ENCODE assay signal across 17 cellular contexts in genomic region chr21:44425895-44426662, GRCh38. TPM values are rescaled to one million over a fixed set of nuclear protein-coding genes. Genes with fewer than 3 reads are reported as not detected.
A peak's percentile ranks its signal among the peaks of the same experiment; 100 is the strongest.
DNase-seq lines count a peak whose midpoint lies in the region; ATAC-seq and TF ChIP-seq lines count a peak whose summit lies in the region.
"Had no signal": no experiment of that assay in that cellular context is flagged by ENCODE, and none has a peak within 500 bp of the region (broad histone marks: within the 10 kb centered on the region; RNA-seq: fewer than 3 reads in every experiment).

No MANE protein-coding gene starts in this region.

- no peaks in the 10 kb centered on the region for H3K27me3 Mint-ChIP-seq in stimulated activated naive CD8-positive, alpha-beta T cell treated with anti-CD3 and anti-CD28 coated beads, Interleukin-15, amount 100 ng/mL, for 72 hours
- no peaks in the 10 kb centered on the region for H3K27me3 Mint-ChIP-seq in MCF 10A (ENCODE audit: insufficient read depth, unreplicated experiment)
- H3K27me3 Mint-ChIP-seq: activated CD4-positive, alpha-beta T cell treated with anti-CD3 and anti-CD28 coated beads for 36 hours had no signal

- no peak for ATAC-seq in stimulated activated naive CD8-positive, alpha-beta T cell treated with anti-CD3 and anti-CD28 coated beads, Interleukin-15, Interleukin-2, amounts not matched to agents 100 U/mL and 50 U/mL, for 24 hours
- no peak for ATAC-seq in stimulated activated naive CD8-positive, alpha-beta T cell treated with anti-CD3 and anti-CD28 coated beads, Interleukin-15, amount 100 ng/mL, for 72 hours
- ATAC-seq in aorta (ENCODE audit: low FRiP score) (no peak), HG03342 (IDR thresholded peaks at IDR 0.05; ENCODE audit: unreplicated experiment) (no peak), GM21360 (IDR thresholded peaks at IDR 0.05; ENCODE audit: unreplicated experiment) (no peak)
- ATAC-seq: activated CD4-positive, alpha-beta T cell treated with anti-CD3 and anti-CD28 coated beads for 36 hours had no signal

- H3K36me3 Mint-ChIP-seq in MCF 10A (ENCODE audit: insufficient read depth, unreplicated experiment), result peaks cover 5% of the 10 kb centered on the region
- H3K36me3 Mint-ChIP-seq: neural progenitor cell had no signal

- peaks cover 11 to 18% of the 10 kb centered on the region in 2 donors for H3K9me3 Mint-ChIP-seq in stimulated activated naive CD8-positive, alpha-beta T cell treated with anti-CD3 and anti-CD28 coated beads, Interleukin-15, amount 100 ng/mL, for 72 hours
- peaks cover 5% of the 10 kb centered on the region for H3K9me3 Mint-ChIP-seq in MCF 10A (ENCODE audit: unreplicated experiment)

- peak overlapping the region; percentile 42 for H3K27ac ChIP-seq in neutrophil
- no peak overlapping the region for H3K27ac ChIP-seq in aorta (ENCODE audit: low read depth in 1 of 2, low read length in 2 of 2)
- H3K27ac ChIP-seq: neural progenitor cell, stomach had no signal

- H3K4me1 ChIP-seq in neutrophil (ENCODE audit: control insufficient read depth in 1 of 2, insufficient read depth in 1 of 2, low read depth in 1 of 2, low read length in 1 of 2) (peaks cover 0 to 4% of the 10 kb centered on the region in 2 experiments), aorta (ENCODE audit: control insufficient read depth in 1 of 2, insufficient read depth in 2 of 2, low read length in 2 of 2) (no peaks in the 10 kb centered on the region)
- H3K4me1 ChIP-seq: neural progenitor cell, stomach had no signal

- no peak overlapping the region for H3K4me3 Mint-ChIP-seq in stimulated activated naive CD8-positive, alpha-beta T cell treated with anti-CD3 and anti-CD28 coated beads, Interleukin-15, amount 100 ng/mL, for 72 hours
- peak overlapping the region; percentile 76 for H3K4me3 Mint-ChIP-seq in MCF 10A (ENCODE audit: unreplicated experiment)
- H3K4me3 Mint-ChIP-seq: activated naive CD4-positive, alpha-beta T cell treated with anti-CD3 and anti-CD28 coated beads for 36 hours; neural progenitor cell had no signal

- H3K27me3 ChIP-seq in neutrophil (no peaks in the 10 kb centered on the region), aorta (ENCODE audit: control insufficient read depth in 1 of 2, insufficient read depth in 2 of 2, low read length in 1 of 2) (no peaks in the 10 kb centered on the region)
- H3K27me3 ChIP-seq: neural progenitor cell had no signal

- H3K36me3 ChIP-seq in neutrophil (peaks cover 65% of the 10 kb centered on the region), aorta (ENCODE audit: control insufficient read depth in 1 of 2, insufficient read depth in 2 of 2, low read length in 1 of 2) (no peaks in the 10 kb centered on the region)
- H3K36me3 ChIP-seq: neural progenitor cell had no signal

- intact Hi-C loops in MCF 10A (cut with micrococcal nuclease), result no loop called here
- intact Hi-C loops in aorta (cut with DNase I), result no loop called here

- POLR2A ChIA-PET in MCF 10A (lab: Yijun Ruan, JAX), result no interaction called here

- no peaks in the 10 kb centered on the region for H3K9me3 ChIP-seq in neutrophil
- no peaks in the 10 kb centered on the region for H3K9me3 ChIP-seq in aorta (ENCODE audit: control insufficient read depth, low read length)

- peaks cover 6% of the 10 kb centered on the region for H3K4me1 Mint-ChIP-seq in stimulated activated naive CD8-positive, alpha-beta T cell treated with anti-CD3 and anti-CD28 coated beads, Interleukin-15, amount 100 ng/mL, for 72 hours
- H3K4me1 Mint-ChIP-seq in MCF 10A (ENCODE audit: insufficient read depth, unreplicated experiment), result no peaks in the 10 kb centered on the region
- H3K4me1 Mint-ChIP-seq: activated CD4-positive, alpha-beta T cell treated with anti-CD3 and anti-CD28 coated beads for 36 hours had no signal

- H3K4me3 ChIP-seq in neutrophil (ENCODE audit: low read depth in 1 of 2, low read length in 1 of 2) (no peak overlapping the region), aorta (ENCODE audit: low read length in 2 of 2) (no peak overlapping the region)
- H3K4me3 ChIP-seq: neural progenitor cell, stomach had no signal

- BruUV-seq in MCF 10A (replicated peaks; lab: Mats Ljungman, UMichigan), result no TSS peak

- peak overlapping the region in 1 of 2 donors; percentile 71 for H3K27ac Mint-ChIP-seq in stimulated activated naive CD8-positive, alpha-beta T cell treated with anti-CD3 and anti-CD28 coated beads, Interleukin-15, amount 100 ng/mL, for 72 hours
- no peak overlapping the region for H3K27ac Mint-ChIP-seq in MCF 10A (ENCODE audit: low read depth, unreplicated experiment)
- H3K27ac Mint-ChIP-seq: activated CD4-positive, alpha-beta T cell treated with anti-CD3 and anti-CD28 coated beads for 36 hours; activated naive CD4-positive, alpha-beta T cell treated with anti-CD3 and anti-CD28 coated beads for 36 hours; neural progenitor cell had no signal

- CTCF ChIA-PET in MCF 10A (lab: Yijun Ruan, JAX), result interaction anchor here (0.6 to 0.7 kb wide), 4 partner anchors 82 to 673 kb away, joined by 3 to 4 read pairs (median 3); no protein-coding TSS in a partner anchor

- WGBS in aorta, 2 donors, result 73 to 74% methylated on average over 13 of the region's 13 CpGs

- peak; percentile 0 for DNase-seq in stimulated activated naive CD8-positive, alpha-beta T cell treated with anti-CD3 and anti-CD28 coated beads, Interleukin-15, Interleukin-2, amounts not matched to agents 100 U/mL and 50 U/mL, for 24 hours
- DNase-seq in stimulated activated naive CD8-positive, alpha-beta T cell treated with anti-CD3 and anti-CD28 coated beads, Interleukin-15, amount 100 ng/mL, for 72 hours, result no peak
- DNase-seq in MCF 10A (ENCODE audit: unreplicated experiment), result no peak
- peak; percentile 38 to 51 for DNase-seq in aorta
- DNase-seq in NCI-H2171 (lab: John Stamatoyannopoulos, UW), result no peak
- DNase-seq: activated naive CD4-positive, alpha-beta T cell treated with anti-CD3 and anti-CD28 coated beads for 36 hours; midbrain; NCI-H748 treated with DMSO at 0.1 percent for 48 hours; OCI-M1; stomach had no signal

- no peak for TF ChIP-seq CTCF in MCF 10A (IDR thresholded peaks at IDR 0.05; ENCODE audit: unreplicated experiment)
- no peak for TF ChIP-seq CTCF in neutrophil (IDR thresholded peaks at IDR 0.05)

RNA-seq across cellular contexts. Expression of gene LRRC3, which starts 29.2 kb away (rescaled TPM):
- total RNA-seq in MCF 10A (2022), result not detected in 2 replicates
- 1 to 10 TPM; 1.6 to 5.3 TPM for total RNA-seq in aorta
- 1 to 10 TPM in 1 of 2 donors, under 1 TPM in 1; 0.63 to 1.5 TPM for polyA plus RNA-seq in aorta
- total RNA-seq: HT1080, LHCN-M2 had no signal

Comparison
In these comparisons a context has a peak if more than half of its experiments do, and no peak if none do; other contexts are left out.
1. DNase-seq: peak in stimulated activated naive CD8-positive, alpha-beta T cell treated with anti-CD3 and anti-CD28 coated beads, Interleukin-15, Interleukin-2, amounts not matched to agents 100 U/mL and 50 U/mL, for 24 hours (single experiment) and aorta (2 of 2); none in stimulated activated naive CD8-positive, alpha-beta T cell treated with anti-CD3 and anti-CD28 coated beads, Interleukin-15, amount 100 ng/mL, for 72 hours (0 of 2), MCF 10A (single experiment) and NCI-H2171 (single experiment).